In the genomic region with DNA sequence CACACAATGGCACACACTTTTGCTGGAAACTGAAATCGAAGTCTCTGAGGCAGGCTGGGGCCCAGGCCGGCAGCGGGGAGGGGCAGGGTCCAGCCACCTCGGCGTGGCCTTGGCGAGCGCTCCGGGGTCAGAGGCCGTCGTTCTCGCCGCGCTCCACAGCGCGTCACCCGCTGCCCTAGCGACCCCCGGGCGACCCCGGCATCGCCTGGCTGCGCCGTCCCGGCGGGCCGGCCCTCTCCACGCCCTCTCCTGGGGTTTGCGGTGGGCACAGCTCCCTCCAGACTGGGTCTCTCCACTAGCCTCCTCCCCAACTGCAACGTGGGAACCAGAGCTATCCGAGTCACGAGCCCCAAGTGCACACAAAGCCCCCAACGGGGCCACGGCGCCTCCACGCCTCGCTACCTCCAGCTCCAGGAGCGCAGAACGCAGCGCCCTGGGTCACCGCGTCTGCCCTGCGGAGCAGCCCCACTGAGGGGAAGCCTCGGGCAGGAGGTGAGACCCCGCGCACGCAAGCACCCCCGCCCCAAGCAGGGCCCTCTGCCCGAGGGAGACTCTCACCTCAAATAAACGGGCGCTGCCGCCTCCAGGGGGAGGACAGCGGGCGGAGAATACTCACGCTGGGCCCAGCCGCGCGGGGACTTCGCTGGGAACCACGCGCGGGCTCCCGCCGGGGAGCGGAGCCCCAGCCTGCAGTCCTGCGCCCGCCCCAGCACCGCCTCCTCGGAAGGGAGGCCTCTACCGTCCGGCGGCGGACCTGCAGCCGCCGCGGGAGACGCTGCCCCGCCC, we compare ENCODE assay signal across 1 cellular context.
TF ChIP-seq lines count a peak whose summit lies in the region.

No MANE protein-coding gene starts in this region.

TF ChIP-seq in HepG2, 621 proteins besides CTCF, POLR2A, EP300 and RAD21 (continued from another document and continues in another):
- TF ChIP-seq, protein P1, sequence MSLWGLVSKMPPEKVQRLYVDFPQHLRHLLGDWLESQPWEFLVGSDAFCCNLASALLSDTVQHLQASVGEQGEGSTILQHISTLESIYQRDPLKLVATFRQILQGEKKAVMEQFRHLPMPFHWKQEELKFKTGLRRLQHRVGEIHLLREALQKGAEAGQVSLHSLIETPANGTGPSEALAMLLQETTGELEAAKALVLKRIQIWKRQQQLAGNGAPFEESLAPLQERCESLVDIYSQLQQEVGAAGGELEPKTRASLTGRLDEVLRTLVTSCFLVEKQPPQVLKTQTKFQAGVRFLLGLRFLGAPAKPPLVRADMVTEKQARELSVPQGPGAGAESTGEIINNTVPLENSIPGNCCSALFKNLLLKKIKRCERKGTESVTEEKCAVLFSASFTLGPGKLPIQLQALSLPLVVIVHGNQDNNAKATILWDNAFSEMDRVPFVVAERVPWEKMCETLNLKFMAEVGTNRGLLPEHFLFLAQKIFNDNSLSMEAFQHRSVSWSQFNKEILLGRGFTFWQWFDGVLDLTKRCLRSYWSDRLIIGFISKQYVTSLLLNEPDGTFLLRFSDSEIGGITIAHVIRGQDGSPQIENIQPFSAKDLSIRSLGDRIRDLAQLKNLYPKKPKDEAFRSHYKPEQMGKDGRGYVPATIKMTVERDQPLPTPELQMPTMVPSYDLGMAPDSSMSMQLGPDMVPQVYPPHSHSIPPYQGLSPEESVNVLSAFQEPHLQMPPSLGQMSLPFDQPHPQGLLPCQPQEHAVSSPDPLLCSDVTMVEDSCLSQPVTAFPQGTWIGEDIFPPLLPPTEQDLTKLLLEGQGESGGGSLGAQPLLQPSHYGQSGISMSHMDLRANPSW (CRISPR knock-in tag; IDR thresholded peaks at IDR 0.05; ENCODE audit: borderline replicate concordance), result no peak
- TF ChIP-seq, protein P2, sequence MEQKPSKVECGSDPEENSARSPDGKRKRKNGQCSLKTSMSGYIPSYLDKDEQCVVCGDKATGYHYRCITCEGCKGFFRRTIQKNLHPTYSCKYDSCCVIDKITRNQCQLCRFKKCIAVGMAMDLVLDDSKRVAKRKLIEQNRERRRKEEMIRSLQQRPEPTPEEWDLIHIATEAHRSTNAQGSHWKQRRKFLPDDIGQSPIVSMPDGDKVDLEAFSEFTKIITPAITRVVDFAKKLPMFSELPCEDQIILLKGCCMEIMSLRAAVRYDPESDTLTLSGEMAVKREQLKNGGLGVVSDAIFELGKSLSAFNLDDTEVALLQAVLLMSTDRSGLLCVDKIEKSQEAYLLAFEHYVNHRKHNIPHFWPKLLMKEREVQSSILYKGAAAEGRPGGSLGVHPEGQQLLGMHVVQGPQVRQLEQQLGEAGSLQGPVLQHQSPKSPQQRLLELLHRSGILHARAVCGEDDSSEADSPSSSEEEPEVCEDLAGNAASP (CRISPR knock-in tag; IDR thresholded peaks at IDR 0.05; ENCODE audit: borderline replicate concordance), result 0 out of 2 replicates have a peak, but pooled peaks have one; percentile 7
- TF ChIP-seq, protein P3, sequence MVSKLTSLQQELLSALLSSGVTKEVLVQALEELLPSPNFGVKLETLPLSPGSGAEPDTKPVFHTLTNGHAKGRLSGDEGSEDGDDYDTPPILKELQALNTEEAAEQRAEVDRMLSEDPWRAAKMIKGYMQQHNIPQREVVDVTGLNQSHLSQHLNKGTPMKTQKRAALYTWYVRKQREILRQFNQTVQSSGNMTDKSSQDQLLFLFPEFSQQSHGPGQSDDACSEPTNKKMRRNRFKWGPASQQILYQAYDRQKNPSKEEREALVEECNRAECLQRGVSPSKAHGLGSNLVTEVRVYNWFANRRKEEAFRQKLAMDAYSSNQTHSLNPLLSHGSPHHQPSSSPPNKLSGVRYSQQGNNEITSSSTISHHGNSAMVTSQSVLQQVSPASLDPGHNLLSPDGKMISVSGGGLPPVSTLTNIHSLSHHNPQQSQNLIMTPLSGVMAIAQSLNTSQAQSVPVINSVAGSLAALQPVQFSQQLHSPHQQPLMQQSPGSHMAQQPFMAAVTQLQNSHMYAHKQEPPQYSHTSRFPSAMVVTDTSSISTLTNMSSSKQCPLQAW (CRISPR knock-in tag; IDR thresholded peaks at IDR 0.05), result peak; percentile 14; the same call in 1 of the 2 replicates
- TF ChIP-seq ZNF672 (CRISPR knock-in tag; IDR thresholded peaks at IDR 0.05) (no peak), ZNF670 (CRISPR knock-in tag; IDR thresholded peaks at IDR 0.05; ENCODE audit: borderline replicate concordance) (no peak), ZNF335 (CRISPR knock-in tag; IDR thresholded peaks at IDR 0.05) (no peak), PHB2 (IDR thresholded peaks at IDR 0.05; ENCODE audit: partially characterized antibody) (no peak), SRSF4 (IDR thresholded peaks at IDR 0.05; ENCODE audit: low read depth, low read length, poor library complexity, severe bottlenecking) (no peak), PITX1 (CRISPR knock-in tag; IDR thresholded peaks at IDR 0.05) (0 out of 2 replicates have a peak, but pooled peaks have one; percentile 38), SCMH1 (CRISPR knock-in tag; IDR thresholded peaks at IDR 0.05; ENCODE audit: borderline replicate concordance) (no peak), ZNF792 (CRISPR knock-in tag; IDR thresholded peaks at IDR 0.05) (0 out of 2 replicates have a peak, but pooled peaks have one; percentile 8), ZC3H4 (CRISPR knock-in tag; IDR thresholded peaks at IDR 0.05; ENCODE audit: borderline replicate concordance) (no peak), CBX1 (IDR thresholded peaks at IDR 0.05; ENCODE audit: low read depth) (no peak), BHLHE40 (IDR thresholded peaks at IDR 0.05; ENCODE audit: low read length) (no peak), TRIM24 (CRISPR knock-in tag; IDR thresholded peaks at IDR 0.05) (no peak), ZNF766 (CRISPR knock-in tag; IDR thresholded peaks at IDR 0.05; ENCODE audit: borderline replicate concordance) (peak; percentile 22; the same call in 1 of the 2 replicates), HMG20B (CRISPR knock-in tag; conservative IDR thresholded peaks at IDR 0.05) (no peak), ZNF577 (CRISPR knock-in tag; IDR thresholded peaks at IDR 0.05; ENCODE audit: borderline replicate concordance, low read depth) (no peak), ZFX (CRISPR knock-in tag; IDR thresholded peaks at IDR 0.05; ENCODE audit: low read depth) (peak; percentile 91), NFE2 (CRISPR knock-in tag; IDR thresholded peaks at IDR 0.05) (no peak), RFXAP (CRISPR knock-in tag; IDR thresholded peaks at IDR 0.05; ENCODE audit: borderline replicate concordance) (peak; percentile 24; the same call in 1 of the 2 replicates), SP2 (CRISPR knock-in tag; IDR thresholded peaks at IDR 0.05) (no peak), ZNF205 (CRISPR knock-in tag; IDR thresholded peaks at IDR 0.05) (no peak), MLLT10 (CRISPR knock-in tag; IDR thresholded peaks at IDR 0.05) (no peak), ZNF530 (CRISPR knock-in tag; IDR thresholded peaks at IDR 0.05; ENCODE audit: low read depth) (no peak), PAF1 (CRISPR knock-in tag; IDR thresholded peaks at IDR 0.05) (no peak)
- TF ChIP-seq, protein P4, sequence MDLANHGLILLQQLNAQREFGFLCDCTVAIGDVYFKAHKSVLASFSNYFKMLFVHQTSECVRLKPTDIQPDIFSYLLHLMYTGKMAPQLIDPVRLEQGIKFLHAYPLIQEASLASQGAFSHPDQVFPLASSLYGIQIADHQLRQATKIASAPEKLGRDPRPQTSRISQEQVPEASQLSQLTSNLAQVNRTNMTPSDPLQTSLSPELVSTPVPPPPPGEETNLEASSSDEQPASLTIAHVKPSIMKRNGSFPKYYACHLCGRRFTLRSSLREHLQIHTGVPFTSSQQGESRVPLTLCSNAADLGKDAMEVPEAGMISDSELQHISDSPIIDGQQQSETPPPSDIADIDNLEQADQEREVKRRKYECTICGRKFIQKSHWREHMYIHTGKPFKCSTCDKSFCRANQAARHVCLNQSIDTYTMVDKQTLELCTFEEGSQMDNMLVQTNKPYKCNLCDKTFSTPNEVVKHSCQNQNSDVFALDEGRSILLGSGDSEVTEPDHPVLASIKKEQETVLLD (CRISPR knock-in tag; IDR thresholded peaks at IDR 0.05; ENCODE audit: low read depth), result no peak
- TF ChIP-seq, protein P5, sequence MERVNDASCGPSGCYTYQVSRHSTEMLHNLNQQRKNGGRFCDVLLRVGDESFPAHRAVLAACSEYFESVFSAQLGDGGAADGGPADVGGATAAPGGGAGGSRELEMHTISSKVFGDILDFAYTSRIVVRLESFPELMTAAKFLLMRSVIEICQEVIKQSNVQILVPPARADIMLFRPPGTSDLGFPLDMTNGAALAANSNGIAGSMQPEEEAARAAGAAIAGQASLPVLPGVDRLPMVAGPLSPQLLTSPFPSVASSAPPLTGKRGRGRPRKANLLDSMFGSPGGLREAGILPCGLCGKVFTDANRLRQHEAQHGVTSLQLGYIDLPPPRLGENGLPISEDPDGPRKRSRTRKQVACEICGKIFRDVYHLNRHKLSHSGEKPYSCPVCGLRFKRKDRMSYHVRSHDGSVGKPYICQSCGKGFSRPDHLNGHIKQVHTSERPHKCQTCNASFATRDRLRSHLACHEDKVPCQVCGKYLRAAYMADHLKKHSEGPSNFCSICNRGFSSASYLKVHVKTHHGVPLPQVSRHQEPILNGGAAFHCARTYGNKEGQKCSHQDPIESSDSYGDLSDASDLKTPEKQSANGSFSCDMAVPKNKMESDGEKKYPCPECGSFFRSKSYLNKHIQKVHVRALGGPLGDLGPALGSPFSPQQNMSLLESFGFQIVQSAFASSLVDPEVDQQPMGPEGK (CRISPR knock-in tag; IDR thresholded peaks at IDR 0.05), result peak; percentile 52
- TF ChIP-seq, protein P6, sequence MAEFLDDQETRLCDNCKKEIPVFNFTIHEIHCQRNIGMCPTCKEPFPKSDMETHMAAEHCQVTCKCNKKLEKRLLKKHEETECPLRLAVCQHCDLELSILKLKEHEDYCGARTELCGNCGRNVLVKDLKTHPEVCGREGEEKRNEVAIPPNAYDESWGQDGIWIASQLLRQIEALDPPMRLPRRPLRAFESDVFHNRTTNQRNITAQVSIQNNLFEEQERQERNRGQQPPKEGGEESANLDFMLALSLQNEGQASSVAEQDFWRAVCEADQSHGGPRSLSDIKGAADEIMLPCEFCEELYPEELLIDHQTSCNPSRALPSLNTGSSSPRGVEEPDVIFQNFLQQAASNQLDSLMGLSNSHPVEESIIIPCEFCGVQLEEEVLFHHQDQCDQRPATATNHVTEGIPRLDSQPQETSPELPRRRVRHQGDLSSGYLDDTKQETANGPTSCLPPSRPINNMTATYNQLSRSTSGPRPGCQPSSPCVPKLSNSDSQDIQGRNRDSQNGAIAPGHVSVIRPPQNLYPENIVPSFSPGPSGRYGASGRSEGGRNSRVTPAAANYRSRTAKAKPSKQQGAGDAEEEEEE (CRISPR knock-in tag; IDR thresholded peaks at IDR 0.05; ENCODE audit: borderline replicate concordance), result no peak
- TF ChIP-seq, protein P7, sequence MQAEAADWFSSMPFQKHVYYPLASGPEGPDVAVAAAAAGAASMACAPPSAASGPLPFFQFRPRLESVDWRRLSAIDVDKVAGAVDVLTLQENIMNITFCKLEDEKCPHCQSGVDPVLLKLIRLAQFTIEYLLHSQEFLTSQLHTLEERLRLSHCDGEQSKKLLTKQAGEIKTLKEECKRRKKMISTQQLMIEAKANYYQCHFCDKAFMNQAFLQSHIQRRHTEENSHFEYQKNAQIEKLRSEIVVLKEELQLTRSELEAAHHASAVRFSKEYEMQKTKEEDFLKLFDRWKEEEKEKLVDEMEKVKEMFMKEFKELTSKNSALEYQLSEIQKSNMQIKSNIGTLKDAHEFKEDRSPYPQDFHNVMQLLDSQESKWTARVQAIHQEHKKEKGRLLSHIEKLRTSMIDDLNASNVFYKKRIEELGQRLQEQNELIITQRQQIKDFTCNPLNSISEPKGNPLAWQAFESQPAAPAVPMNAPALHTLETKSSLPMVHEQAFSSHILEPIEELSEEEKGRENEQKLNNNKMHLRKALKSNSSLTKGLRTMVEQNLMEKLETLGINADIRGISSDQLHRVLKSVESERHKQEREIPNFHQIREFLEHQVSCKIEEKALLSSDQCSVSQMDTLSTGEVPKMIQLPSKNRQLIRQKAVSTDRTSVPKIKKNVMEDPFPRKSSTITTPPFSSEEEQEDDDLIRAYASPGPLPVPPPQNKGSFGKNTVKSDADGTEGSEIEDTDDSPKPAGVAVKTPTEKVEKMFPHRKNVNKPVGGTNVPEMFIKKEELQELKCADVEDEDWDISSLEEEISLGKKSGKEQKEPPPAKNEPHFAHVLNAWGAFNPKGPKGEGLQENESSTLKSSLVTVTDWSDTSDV (CRISPR knock-in tag; IDR thresholded peaks at IDR 0.05), result peak; percentile 77; the same call in 1 of the 2 replicates
- TF ChIP-seq, protein P8, sequence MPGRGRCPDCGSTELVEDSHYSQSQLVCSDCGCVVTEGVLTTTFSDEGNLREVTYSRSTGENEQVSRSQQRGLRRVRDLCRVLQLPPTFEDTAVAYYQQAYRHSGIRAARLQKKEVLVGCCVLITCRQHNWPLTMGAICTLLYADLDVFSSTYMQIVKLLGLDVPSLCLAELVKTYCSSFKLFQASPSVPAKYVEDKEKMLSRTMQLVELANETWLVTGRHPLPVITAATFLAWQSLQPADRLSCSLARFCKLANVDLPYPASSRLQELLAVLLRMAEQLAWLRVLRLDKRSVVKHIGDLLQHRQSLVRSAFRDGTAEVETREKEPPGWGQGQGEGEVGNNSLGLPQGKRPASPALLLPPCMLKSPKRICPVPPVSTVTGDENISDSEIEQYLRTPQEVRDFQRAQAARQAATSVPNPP (CRISPR knock-in tag; IDR thresholded peaks at IDR 0.05), result no peak
- TF ChIP-seq, protein P9, sequence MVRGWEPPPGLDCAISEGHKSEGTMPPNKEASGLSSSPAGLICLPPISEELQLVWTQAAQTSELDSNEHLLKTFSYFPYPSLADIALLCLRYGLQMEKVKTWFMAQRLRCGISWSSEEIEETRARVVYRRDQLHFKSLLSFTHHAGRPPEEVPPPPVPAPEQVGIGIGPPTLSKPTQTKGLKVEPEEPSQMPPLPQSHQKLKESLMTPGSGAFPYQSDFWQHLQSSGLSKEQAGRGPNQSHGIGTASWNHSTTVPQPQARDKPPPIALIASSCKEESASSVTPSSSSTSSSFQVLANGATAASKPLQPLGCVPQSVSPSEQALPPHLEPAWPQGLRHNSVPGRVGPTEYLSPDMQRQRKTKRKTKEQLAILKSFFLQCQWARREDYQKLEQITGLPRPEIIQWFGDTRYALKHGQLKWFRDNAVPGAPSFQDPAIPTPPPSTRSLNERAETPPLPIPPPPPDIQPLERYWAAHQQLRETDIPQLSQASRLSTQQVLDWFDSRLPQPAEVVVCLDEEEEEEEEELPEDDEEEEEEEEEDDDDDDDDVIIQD (CRISPR knock-in tag; IDR thresholded peaks at IDR 0.05; ENCODE audit: low read depth), result no peak
- TF ChIP-seq, protein P10, sequence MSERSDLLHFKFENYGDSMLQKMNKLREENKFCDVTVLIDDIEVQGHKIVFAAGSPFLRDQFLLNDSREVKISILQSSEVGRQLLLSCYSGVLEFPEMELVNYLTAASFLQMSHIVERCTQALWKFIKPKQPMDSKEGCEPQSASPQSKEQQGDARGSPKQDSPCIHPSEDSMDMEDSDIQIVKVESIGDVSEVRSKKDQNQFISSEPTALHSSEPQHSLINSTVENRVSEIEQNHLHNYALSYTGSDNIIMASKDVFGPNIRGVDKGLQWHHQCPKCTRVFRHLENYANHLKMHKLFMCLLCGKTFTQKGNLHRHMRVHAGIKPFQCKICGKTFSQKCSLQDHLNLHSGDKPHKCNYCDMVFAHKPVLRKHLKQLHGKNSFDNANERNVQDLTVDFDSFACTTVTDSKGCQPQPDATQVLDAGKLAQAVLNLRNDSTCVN (CRISPR knock-in tag; IDR thresholded peaks at IDR 0.05; ENCODE audit: borderline replicate concordance), result no peak
- TF ChIP-seq, protein P11, sequence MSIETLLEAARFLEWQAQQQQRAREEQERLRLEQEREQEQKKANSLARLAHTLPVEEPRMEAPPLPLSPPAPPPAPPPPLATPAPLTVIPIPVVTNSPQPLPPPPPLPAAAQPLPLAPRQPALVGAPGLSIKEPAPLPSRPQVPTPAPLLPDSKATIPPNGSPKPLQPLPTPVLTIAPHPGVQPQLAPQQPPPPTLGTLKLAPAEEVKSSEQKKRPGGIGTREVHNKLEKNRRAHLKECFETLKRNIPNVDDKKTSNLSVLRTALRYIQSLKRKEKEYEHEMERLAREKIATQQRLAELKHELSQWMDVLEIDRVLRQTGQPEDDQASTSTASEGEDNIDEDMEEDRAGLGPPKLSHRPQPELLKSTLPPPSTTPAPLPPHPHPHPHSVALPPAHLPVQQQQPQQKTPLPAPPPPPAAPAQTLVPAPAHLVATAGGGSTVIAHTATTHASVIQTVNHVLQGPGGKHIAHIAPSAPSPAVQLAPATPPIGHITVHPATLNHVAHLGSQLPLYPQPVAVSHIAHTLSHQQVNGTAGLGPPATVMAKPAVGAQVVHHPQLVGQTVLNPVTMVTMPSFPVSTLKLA (IDR thresholded peaks at IDR 0.05), result no peak
